Comparison of ENCODE assay signal across 12 cellular contexts in genomic region chr16:4915226-4915761, GRCh38. TPM values are rescaled to one million over a fixed set of nuclear protein-coding genes. Genes with fewer than 3 reads are reported as not detected.
DNase-seq lines count a peak whose midpoint lies in the region; ATAC-seq and TF ChIP-seq lines count a peak whose summit lies in the region.
"Had no signal": no experiment of that assay in that cellular context is flagged by ENCODE, and none has a peak within 500 bp of the region (broad histone marks: within the 10 kb centered on the region; RNA-seq: fewer than 3 reads in every experiment).

No MANE protein-coding gene starts in this region.

- TF ChIP-seq CTCF in GM12865 (IDR thresholded peaks at IDR 0.05; ENCODE audit: insufficient read depth, low read depth, low read length, missing control alignments) (no peak), RWPE2 (IDR thresholded peaks at IDR 0.05; ENCODE audit: poor library complexity, severe bottlenecking) (no peak), fibroblast of lung (conservative IDR thresholded peaks at IDR 0.05 in 1 of 2, IDR thresholded peaks at IDR 0.05 in 1 of 2; ENCODE audit: low read depth in 1 of 2, low read length in 2 of 2) (no peak), natural killer cell (IDR thresholded peaks at IDR 0.05) (no peak)

- H3K9me3 ChIP-seq in RWPE2 (ENCODE audit: severe bottlenecking) (no peaks in the 10 kb centered on the region), fibroblast of lung (ENCODE audit: control insufficient read depth, insufficient read depth, low read depth, low read length) (no peaks in the 10 kb centered on the region)

- no peak overlapping the region for H2AFZ ChIP-seq in fibroblast of lung (ENCODE audit: low read length)

- intact Hi-C loops in natural killer cell (cut with micrococcal nuclease), result no loop called here

- no peaks in the 10 kb centered on the region for H3K27me3 Mint-ChIP-seq in natural killer cell (ENCODE audit: low read depth in 2 of 2)

- H3K4me2 ChIP-seq in fibroblast of lung (ENCODE audit: extremely low read depth, insufficient read depth, low read length), result peak overlapping the region; percentile 35

- H3K9me3 Mint-ChIP-seq in natural killer cell, result no peaks in the 10 kb centered on the region
- H3K9me3 Mint-ChIP-seq in stimulated activated effector memory CD8-positive, alpha-beta T cell treated with anti-CD3 and anti-CD28 coated beads, Interleukin-12 subunit alpha, Interleukin-12 subunit beta, amount 100 ng/mL, for 72 hours, result no peaks in the 10 kb centered on the region
- H3K9me3 Mint-ChIP-seq: activated naive CD4-positive, alpha-beta T cell treated with anti-CD3 and anti-CD28 coated beads, Interleukin-2, amount 50 U/mL, for 72 hours had no signal

- no peak overlapping the region for H3K9ac ChIP-seq in fibroblast of lung (ENCODE audit: insufficient read depth, low read length)

- no peak overlapping the region for H3K4me3 Mint-ChIP-seq in natural killer cell
- H3K4me3 Mint-ChIP-seq in stimulated activated effector memory CD8-positive, alpha-beta T cell treated with anti-CD3 and anti-CD28 coated beads, Interleukin-12 subunit alpha, Interleukin-12 subunit beta, amount 100 ng/mL, for 72 hours, result no peak overlapping the region

- DNase-seq in GM12865 (ENCODE audit: low read depth), result peak; percentile 16
- DNase-seq in RWPE2 (ENCODE audit: low spot score), result no peak
- DNase-seq in fibroblast of lung (ENCODE audit: low read depth in 2 of 2), result peak; percentile 87 to 95
- peak; percentile 94 for DNase-seq in stromal cell of bone marrow (ENCODE audit: low read depth)
- DNase-seq in natural killer cell, result no peak
- no peak for DNase-seq in stimulated activated effector memory CD8-positive, alpha-beta T cell treated with anti-CD3 and anti-CD28 coated beads, Interleukin-12 subunit alpha, Interleukin-12 subunit beta, amount 100 ng/mL, for 72 hours (ENCODE audit: low spot score in 2 of 2)
- DNase-seq in activated T-cell treated with anti-CD3 and anti-CD28 coated beads, Interleukin-2, amount 50 U/mL, for 1 hour, result no peak
- DNase-seq: NCI-H1092; NCI-H69; stimulated activated CD4-positive, alpha-beta T cell treated with anti-CD3 and anti-CD28 coated beads, Interleukin-4, amount 100 ng/mL, for 1 hour had no signal

- no peaks in the 10 kb centered on the region for H3K36me3 Mint-ChIP-seq in natural killer cell
- H3K36me3 Mint-ChIP-seq in stimulated activated effector memory CD8-positive, alpha-beta T cell treated with anti-CD3 and anti-CD28 coated beads, Interleukin-12 subunit alpha, Interleukin-12 subunit beta, amount 100 ng/mL, for 72 hours, result no peaks in the 10 kb centered on the region
- H3K36me3 Mint-ChIP-seq: activated naive CD4-positive, alpha-beta T cell treated with anti-CD3 and anti-CD28 coated beads, Interleukin-2, amount 50 U/mL, for 72 hours had no signal

- H3K4me1 Mint-ChIP-seq in natural killer cell, result no peaks in the 10 kb centered on the region
- H3K4me1 Mint-ChIP-seq in stimulated activated effector memory CD8-positive, alpha-beta T cell treated with anti-CD3 and anti-CD28 coated beads, Interleukin-12 subunit alpha, Interleukin-12 subunit beta, amount 100 ng/mL, for 72 hours, result no peaks in the 10 kb centered on the region

- H3K4me1 ChIP-seq in RWPE2 (ENCODE audit: insufficient read depth, poor library complexity, severe bottlenecking), result peaks cover 29% of the 10 kb centered on the region
- peaks cover 16% of the 10 kb centered on the region for H3K4me1 ChIP-seq in fibroblast of lung (ENCODE audit: control insufficient read depth, extremely low read depth, insufficient read depth, low read length)

- H3K36me3 ChIP-seq in RWPE2 (ENCODE audit: low read depth) (peaks cover 38% of the 10 kb centered on the region), fibroblast of lung (ENCODE audit: control insufficient read depth, insufficient read depth, low read length) (no peaks in the 10 kb centered on the region)

- ATAC-seq in RWPE2 (ENCODE audit: low read depth) (peak; percentile 39; the same call in 1 of the 3 replicates), natural killer cell (no peak)
- ATAC-seq in stimulated activated effector memory CD8-positive, alpha-beta T cell treated with anti-CD3 and anti-CD28 coated beads, Interleukin-12 subunit alpha, Interleukin-12 subunit beta, amount 100 ng/mL, for 72 hours, result no peak

- H3K27me3 ChIP-seq in RWPE2 (ENCODE audit: insufficient read depth, poor library complexity, severe bottlenecking) (no peaks in the 10 kb centered on the region), fibroblast of lung (ENCODE audit: control insufficient read depth, insufficient read depth, low read length) (no peaks in the 10 kb centered on the region)

- H3K4me3 ChIP-seq in GM12865 (ENCODE audit: low read depth, low read length) (no peak overlapping the region), RWPE2 (ENCODE audit: severe bottlenecking) (no peak overlapping the region), fibroblast of lung (replicated peaks in 1 of 4; ENCODE audit: control extremely low read depth in 1 of 4, insufficient read depth in 1 of 4, low read depth in 3 of 4, low read length in 4 of 4) (no peak overlapping the region)

- H3K27ac ChIP-seq in RWPE2 (ENCODE audit: poor library complexity, severe bottlenecking), result peak overlapping the region; percentile 89
- peak overlapping the region; percentile 48 for H3K27ac ChIP-seq in fibroblast of lung (ENCODE audit: insufficient read depth, low read length)

- H3K79me2 ChIP-seq in fibroblast of lung (ENCODE audit: control insufficient read depth, insufficient read depth, low read length), result no peaks in the 10 kb centered on the region

- no peak overlapping the region for H3K27ac Mint-ChIP-seq in natural killer cell
- H3K27ac Mint-ChIP-seq in stimulated activated effector memory CD8-positive, alpha-beta T cell treated with anti-CD3 and anti-CD28 coated beads, Interleukin-12 subunit alpha, Interleukin-12 subunit beta, amount 100 ng/mL, for 72 hours, result no peak overlapping the region
- H3K27ac Mint-ChIP-seq: activated naive CD4-positive, alpha-beta T cell treated with anti-CD3 and anti-CD28 coated beads, Interleukin-2, amount 50 U/mL, for 72 hours had no signal

- H4K20me1 ChIP-seq in fibroblast of lung (ENCODE audit: control insufficient read depth, extremely low read depth, insufficient read depth, low read length), result no peaks in the 10 kb centered on the region

RNA-seq across cellular contexts. Expression of gene PPL, which starts 21.7 kb away (rescaled TPM):
- total RNA-seq in fibroblast of lung (43.7 and 50.5 TPM in 2 replicates), natural killer cell (not detected)
- polyA plus RNA-seq in fibroblast of lung, result 3.3 and 5.0 TPM in 2 replicates
- polyA plus RNA-seq in fibroblast of lung (2012), result 7.1 and 13.2 TPM in 2 replicates
- 9.0 and 24.6 TPM in 2 replicates for polyA minus RNA-seq in fibroblast of lung (ENCODE audit: low replicate concordance)
- total RNA-seq: activated naive CD4-positive, alpha-beta T cell treated with anti-CD3 and anti-CD28 coated beads, Interleukin-2, amount 50 U/mL, for 72 hours; T-helper 1 cell treated with Interleukin-12 subunit alpha and Interleukin-12 subunit beta and Interleukin-4 antibody, amounts not matched to agents 30 ng/mL and 1 ng/mL, for 36 hours had no signal

RNA-seq across cellular contexts. Expression of gene SEC14L5, which starts 42.8 kb away (rescaled TPM):
- 0.77 and 0.99 TPM in 2 replicates for total RNA-seq in fibroblast of lung
- 0.05 TPM in 2 replicates for polyA plus RNA-seq in fibroblast of lung
- polyA plus RNA-seq in fibroblast of lung (2012), result 0.03 and 0.05 TPM in 2 replicates
- not detected in 2 replicates for polyA minus RNA-seq in fibroblast of lung (ENCODE audit: low replicate concordance)
- 1 to 10 TPM in 1 of 3 donors, under 1 TPM in 2; 0.27 to 1.1 (median 0.93) TPM for total RNA-seq in natural killer cell
- total RNA-seq: T-helper 1 cell treated with Interleukin-12 subunit alpha and Interleukin-12 subunit beta and Interleukin-4 antibody, amounts not matched to agents 30 ng/mL and 1 ng/mL, for 36 hours had no signal

Comparison
In these comparisons a context has a peak if more than half of its experiments do, and no peak if none do; other contexts are left out.
1. DNase-seq: peak in GM12865 (single experiment), fibroblast of lung (2 of 2) and stromal cell of bone marrow (single experiment); none in RWPE2 (single experiment), natural killer cell (single experiment), stimulated activated effector memory CD8-positive, alpha-beta T cell treated with anti-CD3 and anti-CD28 coated beads, Interleukin-12 subunit alpha, Interleukin-12 subunit beta, amount 100 ng/mL, for 72 hours (0 of 2) and activated T-cell treated with anti-CD3 and anti-CD28 coated beads, Interleukin-2, amount 50 U/mL, for 1 hour (single experiment).
2. RNA of gene PPL, which starts 21.7 kb away (total RNA-seq): 43.7 to 50.5 TPM in fibroblast of lung; not detected in natural killer cell; every median in the first group is over 10 times any median in the second.